In the genomic region with DNA sequence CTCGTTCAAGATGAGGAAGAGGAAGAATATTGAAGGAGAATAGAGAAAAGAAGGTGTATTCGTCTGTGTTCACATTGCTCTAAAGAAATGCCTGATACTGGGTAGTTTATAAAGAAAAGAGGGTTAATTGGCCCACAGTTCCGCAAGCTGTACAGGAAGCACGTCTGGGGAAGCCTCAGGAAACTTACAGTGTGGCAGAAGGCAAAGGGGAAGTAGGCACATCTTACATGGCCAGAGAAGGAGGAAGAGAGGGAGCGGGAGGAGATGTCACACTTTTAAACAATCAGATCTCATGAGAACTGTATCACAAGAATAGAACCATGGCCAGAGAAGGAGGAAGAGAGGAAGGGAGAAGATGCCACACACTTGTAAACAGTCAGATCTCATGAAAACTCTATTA, we compare ENCODE assay signal across 23 cellular contexts.
"Had no signal": no experiment of that assay in that cellular context is flagged by ENCODE, and none has a peak within 500 bp of the region (broad histone marks: within the 10 kb centered on the region; RNA-seq: fewer than 3 reads in every experiment).

No MANE protein-coding gene starts in this region.

- H3K4me1 ChIP-seq: colonic mucosa, foreskin keratinocyte, parathyroid adenoma, psoas muscle, sigmoid colon, stomach, transverse colon had no signal

- ATAC-seq: foreskin keratinocyte; left colon; left ventricle myocardium superior; naive thymus-derived CD4-positive, alpha-beta T cell; psoas muscle had no signal

- H3K9me3 Mint-ChIP-seq: naive thymus-derived CD4-positive, alpha-beta T cell; nephron progenitor cell had no signal

- H3K9me3 ChIP-seq: colonic mucosa, psoas muscle, sigmoid colon, stomach, thoracic aorta, transverse colon had no signal

- H3K27ac ChIP-seq: colonic mucosa, foreskin keratinocyte, parathyroid adenoma, psoas muscle, sigmoid colon, skin epidermis, stomach, thoracic aorta, transverse colon had no signal

- H3K27ac Mint-ChIP-seq: immature natural killer cell; naive thymus-derived CD4-positive, alpha-beta T cell; nephron progenitor cell had no signal

- DNase-seq: colonic mucosa; dermis blood vessel endothelial cell; erythroblast; foreskin keratinocyte; immature natural killer cell; kidney; left colon; left ventricle myocardium superior; mesendoderm; naive thymus-derived CD4-positive, alpha-beta T cell; nephron progenitor cell; psoas muscle; retina; sigmoid colon; stimulated activated CD4-positive, alpha-beta T cell treated with anti-CD3 and anti-CD28 coated beads, Interleukin-2, amount 100 ng/mL, for 24 hours; stimulated activated CD4-positive, alpha-beta T cell treated with anti-CD3 and anti-CD28 coated beads, Interleukin-4, amount 100 ng/mL, for 4 hours; stimulated activated naive CD4-positive, alpha-beta T cell; stomach; substantia nigra; transverse colon had no signal

- H3K4me3 Mint-ChIP-seq: immature natural killer cell; naive thymus-derived CD4-positive, alpha-beta T cell; nephron progenitor cell had no signal

- H3K4me3 ChIP-seq: colonic mucosa, psoas muscle, sigmoid colon, skin epidermis, stomach, thoracic aorta, transverse colon had no signal

- H3K36me3 Mint-ChIP-seq: immature natural killer cell had no signal

- H3K36me3 ChIP-seq: colonic mucosa, sigmoid colon, stomach, thoracic aorta, transverse colon had no signal

- H3K27me3 ChIP-seq: colonic mucosa, foreskin keratinocyte, transverse colon had no signal

- H3K4me1 Mint-ChIP-seq: immature natural killer cell, nephron progenitor cell had no signal
